Comparison of ENCODE assay signal across 23 cellular contexts in the genomic region with DNA sequence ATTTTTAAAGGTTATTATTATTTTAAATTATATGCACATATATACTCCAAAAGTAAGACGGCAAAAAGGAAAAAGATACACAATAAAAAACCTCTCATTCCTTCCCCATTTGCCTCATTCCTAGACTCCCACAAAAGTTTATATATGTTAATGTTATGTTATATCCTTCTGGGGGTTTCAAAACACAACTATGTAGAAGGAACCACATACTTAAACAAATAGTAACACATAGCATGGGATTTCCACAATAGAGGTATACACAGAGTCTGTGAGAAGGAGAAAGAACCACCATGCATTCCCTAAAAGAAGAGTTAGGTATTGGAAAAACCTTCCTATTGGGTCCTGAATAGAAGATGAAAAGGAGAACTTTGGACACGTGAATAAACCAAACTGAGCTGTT.
"Had no signal": no experiment of that assay in that cellular context is flagged by ENCODE, and none has a peak within 500 bp of the region (broad histone marks: within the 10 kb centered on the region; RNA-seq: fewer than 3 reads in every experiment).

No MANE protein-coding gene starts in this region.

- H3K27me3 ChIP-seq: dorsolateral prefrontal cortex, esophagus muscularis mucosa, foreskin keratinocyte, heart right ventricle, left lung had no signal

- H3K4me3 ChIP-seq: coronary artery, dorsolateral prefrontal cortex, esophagus muscularis mucosa, heart right ventricle, left lung, lower lobe of right lung had no signal

- DNase-seq: dermis blood vessel endothelial cell; dorsolateral prefrontal cortex; effector CD4-positive, alpha-beta T cell; effector memory CD4-positive, alpha-beta T cell; foreskin keratinocyte; glutamatergic neuron; head of caudate nucleus; heart right ventricle; hippocampal formation; left cardiac atrium; left lung; left ventricle myocardium superior; lower lobe of right lung; mesendoderm; midbrain; naive thymus-derived CD4-positive, alpha-beta T cell had no signal

- H3K9me3 ChIP-seq: esophagus muscularis mucosa, lower lobe of right lung had no signal

- H3K36me3 ChIP-seq: esophagus muscularis mucosa, heart right ventricle, left lung, lower lobe of right lung had no signal

- H3K27ac ChIP-seq: coronary artery, dorsolateral prefrontal cortex, esophagus muscularis mucosa, foreskin keratinocyte, heart right ventricle, left lung, lower lobe of right lung had no signal

- FAIRE-seq: colon, endothelial cell of umbilical vein, frontal cortex, islet of Langerhans, keratinocyte had no signal

- H3K4me1 ChIP-seq: foreskin keratinocyte had no signal

- ATAC-seq: foreskin keratinocyte; heart right ventricle; left cardiac atrium; left lung; left ventricle myocardium superior; lower lobe of right lung; naive thymus-derived CD4-positive, alpha-beta T cell had no signal
